23 cellular contexts compared by ENCODE assay signal in genomic region chr17:21279198-21279535, GRCh38. TPM values are rescaled to one million over a fixed set of nuclear protein-coding genes. Genes with fewer than 3 reads are reported as not detected.
DNase-seq lines count a peak whose midpoint lies in the region; ATAC-seq and TF ChIP-seq lines count a peak whose summit lies in the region.
"Had no signal": no experiment of that assay in that cellular context is flagged by ENCODE, and none has a peak within 500 bp of the region (broad histone marks: within the 10 kb centered on the region; RNA-seq: fewer than 3 reads in every experiment).

No MANE protein-coding gene starts in this region.

- intact Hi-C loops in activated CD4-positive, alpha-beta memory T cell treated with anti-CD3 and anti-CD28 coated beads for 36 hours (cut with micrococcal nuclease) = no loop called here
- intact Hi-C loops in CD4-positive, alpha-beta memory T cell (cut with micrococcal nuclease) = no loop called here
- intact Hi-C loops in spleen (cut with DNase I; ENCODE audit: low total_unique reads) = no loop called here

- DNase-seq in activated CD4-positive, alpha-beta memory T cell treated with anti-CD3 and anti-CD28 coated beads, Interleukin-2, amount 10 ng/mL, durations not matched to agents 7 days and 5 days = no peak
- DNase-seq in activated CD4-positive, alpha-beta memory T cell treated with anti-CD3 and anti-CD28 coated beads for 36 hours = no peak
- no peak for DNase-seq in CD4-positive, alpha-beta memory T cell
- no peak for DNase-seq in effector memory CD4-positive, alpha-beta T cell
- DNase-seq in spleen (no peak), DMS153 (lab: John Stamatoyannopoulos, UW) (no peak)
- DNase-seq: activated CD4-positive, alpha-beta T cell treated with anti-CD3 and anti-CD28 coated beads for 1 hour; caudate nucleus; esophagus squamous epithelium; left cardiac atrium; NCI-H1436 treated with DMSO at 0.1 percent for 48 hours; NCI-H446; occipital lobe had no signal

- H3K36me3 Mint-ChIP-seq in activated CD4-positive, alpha-beta memory T cell treated with anti-CD3 and anti-CD28 coated beads, Interleukin-2, amount 10 ng/mL, durations not matched to agents 7 days and 5 days (ENCODE audit: low read depth) = no peaks in the 10 kb centered on the region
- no peaks in the 10 kb centered on the region for H3K36me3 Mint-ChIP-seq in activated CD4-positive, alpha-beta memory T cell treated with anti-CD3 and anti-CD28 coated beads for 36 hours
- no peaks in the 10 kb centered on the region for H3K36me3 Mint-ChIP-seq in CD4-positive, alpha-beta memory T cell
- H3K36me3 Mint-ChIP-seq: activated naive CD4-positive, alpha-beta T cell treated with anti-CD3 and anti-CD28 coated beads, Interleukin-2, amount 50 U/mL, for 24 hours had no signal

- H3K27ac ChIP-seq in CD4-positive, alpha-beta memory T cell (ENCODE audit: low read depth, low read length) = peak overlapping the region; percentile 59
- peak overlapping the region; percentile 61 for H3K27ac ChIP-seq in effector memory CD4-positive, alpha-beta T cell (ENCODE audit: insufficient read depth, low read length, poor library complexity, severe bottlenecking)
- peak overlapping the region in 7 of 8 donors; percentile 54 to 90 (median 84) for H3K27ac ChIP-seq in spleen
- H3K27ac ChIP-seq: hepatocyte, SK-N-MC had no signal

- H3K27ac Mint-ChIP-seq in activated CD4-positive, alpha-beta memory T cell treated with anti-CD3 and anti-CD28 coated beads, Interleukin-2, amount 10 ng/mL, durations not matched to agents 7 days and 5 days = peak overlapping the region; percentile 74
- no peak overlapping the region for H3K27ac Mint-ChIP-seq in activated CD4-positive, alpha-beta memory T cell treated with anti-CD3 and anti-CD28 coated beads for 36 hours
- H3K27ac Mint-ChIP-seq in CD4-positive, alpha-beta memory T cell = peak overlapping the region in 5 of 7 donors; percentile 80 to 98 (median 92)

- 72 to 84% (median 77%) methylated on average over 6 of the region's 6 CpGs for WGBS in spleen, 5 donors

- ATAC-seq in HG03571 (IDR thresholded peaks at IDR 0.05; ENCODE audit: unreplicated experiment) (no peak), HG03378 (IDR thresholded peaks at IDR 0.05; ENCODE audit: unreplicated experiment) (no peak)
- ATAC-seq: A549, HCT116, left cardiac atrium had no signal

- POLR2A ChIA-PET in activated CD4-positive, alpha-beta memory T cell treated with anti-CD3 and anti-CD28 coated beads, Interleukin-2, amount 10 ng/mL, durations not matched to agents 7 days and 5 days (lab: Charles Lee) = interaction anchor here (1.3 to 1.8 kb wide), 4 partner anchors 9 to 234 kb away, joined by 3 to 4 read pairs (median 3); no protein-coding TSS in a partner anchor
- POLR2A ChIA-PET in activated CD4-positive, alpha-beta memory T cell treated with anti-CD3 and anti-CD28 coated beads for 36 hours (lab: Charles Lee) = no interaction called here
- POLR2A ChIA-PET in CD4-positive, alpha-beta memory T cell (lab: Charles Lee; ENCODE audit: partially characterized antibody) = interaction anchor here (0.7 to 1.8 kb wide), 8 partner anchors 8 to 236 kb away, joined by 3 to 15 read pairs (median 4); partner anchors contain the start of genes DHRS7B, NATD1 and USP22

- H3K27me3 ChIP-seq in CD4-positive, alpha-beta memory T cell (ENCODE audit: insufficient read depth, low read length) = no peaks in the 10 kb centered on the region
- H3K27me3 ChIP-seq in effector memory CD4-positive, alpha-beta T cell (replicated peaks; ENCODE audit: control insufficient read depth, insufficient read depth, low read length, poor library complexity, severe bottlenecking) = no peaks in the 10 kb centered on the region
- H3K27me3 ChIP-seq in spleen (replicated peaks in 1 of 7) = no peaks in the 10 kb centered on the region
- H3K27me3 ChIP-seq: esophagus squamous epithelium, hepatocyte, tibial nerve had no signal

- TF ChIP-seq CTCF in spleen (IDR thresholded peaks at IDR 0.05 in 8 of 11, conservative IDR thresholded peaks at IDR 0.05 in 3 of 11) = no peak

- no peaks in the 10 kb centered on the region for H3K9me3 Mint-ChIP-seq in activated CD4-positive, alpha-beta memory T cell treated with anti-CD3 and anti-CD28 coated beads, Interleukin-2, amount 10 ng/mL, durations not matched to agents 7 days and 5 days
- no peaks in the 10 kb centered on the region for H3K9me3 Mint-ChIP-seq in activated CD4-positive, alpha-beta memory T cell treated with anti-CD3 and anti-CD28 coated beads for 36 hours
- H3K9me3 Mint-ChIP-seq in CD4-positive, alpha-beta memory T cell = no peaks in the 10 kb centered on the region
- H3K9me3 Mint-ChIP-seq: activated naive CD4-positive, alpha-beta T cell treated with anti-CD3 and anti-CD28 coated beads, Interleukin-2, amount 50 U/mL, for 24 hours; stimulated activated naive CD8-positive, alpha-beta T cell treated with anti-CD3 and anti-CD28 coated beads, Interleukin-15, Interleukin-2, amounts not matched to agents 100 ng/mL and 50 ng/mL, for 24 hours; T-helper 1 cell treated with Interleukin-12 subunit alpha and Interleukin-12 subunit beta and Interleukin-4 antibody, amounts not matched to agents 30 μg/mL and 1 μg/mL, for 36 hours had no signal

- H3K4me3 Mint-ChIP-seq in activated CD4-positive, alpha-beta memory T cell treated with anti-CD3 and anti-CD28 coated beads, Interleukin-2, amount 10 ng/mL, durations not matched to agents 7 days and 5 days = no peak overlapping the region
- H3K4me3 Mint-ChIP-seq in activated CD4-positive, alpha-beta memory T cell treated with anti-CD3 and anti-CD28 coated beads for 36 hours = no peak overlapping the region
- H3K4me3 Mint-ChIP-seq in CD4-positive, alpha-beta memory T cell = peak overlapping the region in 1 of 8 donors; percentile 77
- H3K4me3 Mint-ChIP-seq: stimulated activated naive CD8-positive, alpha-beta T cell treated with anti-CD3 and anti-CD28 coated beads, Interleukin-15, Interleukin-2, amounts not matched to agents 100 ng/mL and 50 ng/mL, for 24 hours had no signal

- CTCF ChIA-PET in activated CD4-positive, alpha-beta memory T cell treated with anti-CD3 and anti-CD28 coated beads, Interleukin-2, amount 10 ng/mL, durations not matched to agents 7 days and 5 days (lab: Charles Lee) = interaction anchor here (1.0 to 5.6 kb wide), 7 partner anchors 9 to 233 kb away, joined by 3 to 34 read pairs (median 5); no protein-coding TSS in a partner anchor
- CTCF ChIA-PET in activated CD4-positive, alpha-beta memory T cell treated with anti-CD3 and anti-CD28 coated beads for 36 hours (lab: Charles Lee) = interaction anchor here (0.9 to 4.3 kb wide), 16 partner anchors 9 to 237 kb away, joined by 3 to 30 read pairs (median 6); partner anchors contain the start of genes DHRS7B, NATD1 and USP22
- CTCF ChIA-PET in CD4-positive, alpha-beta memory T cell (lab: Charles Lee; ENCODE audit: partially characterized antibody) = interaction anchor here (1.2 to 8.2 kb wide), 15 partner anchors 8 to 245 kb away, joined by 3 to 87 read pairs (median 13); partner anchors contain the start of genes NATD1 and TMEM11

- H3K36me3 ChIP-seq in CD4-positive, alpha-beta memory T cell (ENCODE audit: insufficient read depth, low read length) = no peaks in the 10 kb centered on the region
- no peaks in the 10 kb centered on the region for H3K36me3 ChIP-seq in effector memory CD4-positive, alpha-beta T cell (ENCODE audit: control insufficient read depth, insufficient read depth, low read length)
- H3K36me3 ChIP-seq in spleen = no peaks in the 10 kb centered on the region
- H3K36me3 ChIP-seq: esophagus squamous epithelium, tibial nerve had no signal

- no peak overlapping the region for H3K4me3 ChIP-seq in CD4-positive, alpha-beta memory T cell (ENCODE audit: low read length in 2 of 2)
- no peak overlapping the region for H3K4me3 ChIP-seq in effector memory CD4-positive, alpha-beta T cell (ENCODE audit: insufficient read depth, low read depth, low read length, poor library complexity, severe bottlenecking)
- H3K4me3 ChIP-seq in spleen = peak overlapping the region in 1 of 8 donors; percentile 38
- H3K4me3 ChIP-seq: A549, esophagus squamous epithelium, hepatocyte, SK-N-MC, tibial nerve had no signal

- peaks cover 61% of the 10 kb centered on the region for H3K4me1 ChIP-seq in CD4-positive, alpha-beta memory T cell (ENCODE audit: insufficient read depth, low read length)
- H3K4me1 ChIP-seq in effector memory CD4-positive, alpha-beta T cell (ENCODE audit: control insufficient read depth, insufficient read depth, low read length, poor library complexity, severe bottlenecking) = peaks cover 43% of the 10 kb centered on the region
- peaks cover 15 to 96% (median 63%) of the 10 kb centered on the region in 6 donors for H3K4me1 ChIP-seq in spleen

- H3K4me1 Mint-ChIP-seq in activated CD4-positive, alpha-beta memory T cell treated with anti-CD3 and anti-CD28 coated beads, Interleukin-2, amount 10 ng/mL, durations not matched to agents 7 days and 5 days = peaks cover 52% of the 10 kb centered on the region
- H3K4me1 Mint-ChIP-seq in activated CD4-positive, alpha-beta memory T cell treated with anti-CD3 and anti-CD28 coated beads for 36 hours (ENCODE audit: low read depth) = peaks cover 59% of the 10 kb centered on the region
- peaks cover 36 to 65% (median 50%) of the 10 kb centered on the region in 4 donors for H3K4me1 Mint-ChIP-seq in CD4-positive, alpha-beta memory T cell

- no peaks in the 10 kb centered on the region for H3K9me3 ChIP-seq in CD4-positive, alpha-beta memory T cell (ENCODE audit: control insufficient read depth in 1 of 2, low read length in 2 of 2)
- H3K9me3 ChIP-seq in effector memory CD4-positive, alpha-beta T cell (ENCODE audit: control insufficient read depth, low read length) = no peaks in the 10 kb centered on the region
- no peaks in the 10 kb centered on the region for H3K9me3 ChIP-seq in spleen
- H3K9me3 ChIP-seq: A549, esophagus squamous epithelium, tibial nerve had no signal

- TF ChIP-seq POLR2A in spleen (IDR thresholded peaks at IDR 0.05) = no peak

- no peaks in the 10 kb centered on the region for H3K27me3 Mint-ChIP-seq in activated CD4-positive, alpha-beta memory T cell treated with anti-CD3 and anti-CD28 coated beads, Interleukin-2, amount 10 ng/mL, durations not matched to agents 7 days and 5 days
- no peaks in the 10 kb centered on the region for H3K27me3 Mint-ChIP-seq in activated CD4-positive, alpha-beta memory T cell treated with anti-CD3 and anti-CD28 coated beads for 36 hours
- H3K27me3 Mint-ChIP-seq in CD4-positive, alpha-beta memory T cell = no peaks in the 10 kb centered on the region
- H3K27me3 Mint-ChIP-seq: activated naive CD4-positive, alpha-beta T cell treated with anti-CD3 and anti-CD28 coated beads, Interleukin-2, amount 50 U/mL, for 24 hours; stimulated activated naive CD8-positive, alpha-beta T cell treated with anti-CD3 and anti-CD28 coated beads, Interleukin-15, Interleukin-2, amounts not matched to agents 100 ng/mL and 50 ng/mL, for 24 hours had no signal

RNA-seq across cellular contexts. Expression of gene MAP2K3, which starts 5.3 kb away (rescaled TPM):
- total RNA-seq in activated CD4-positive, alpha-beta memory T cell treated with anti-CD3 and anti-CD28 coated beads, Interleukin-2, amount 10 ng/mL, durations not matched to agents 7 days and 5 days = 10 to 100 TPM; 74.2 to 76.0 TPM
- total RNA-seq in activated CD4-positive, alpha-beta memory T cell treated with anti-CD3 and anti-CD28 coated beads for 36 hours = 100 to 1,000 TPM; 132 to 134 TPM
- total RNA-seq in CD4-positive, alpha-beta memory T cell = 10 to 100 TPM; 52.6 to 63.2 TPM
- polyA plus RNA-seq in CD4-positive, alpha-beta memory T cell = 10 to 100 TPM; 48.5 to 88.9 TPM
- 100 to 1,000 TPM in 2 of 7 donors, 10 to 100 TPM in 5; 44.3 to 121 (median 83.6) TPM for total RNA-seq in spleen
- polyA plus RNA-seq in spleen = 10 to 100 TPM; 31.7 to 54.6 (median 46.3) TPM

RNA-seq across cellular contexts. Expression of gene NATD1, which starts 26.0 kb away (rescaled TPM):
- 1 to 10 TPM; 7.2 to 8.3 TPM for total RNA-seq in activated CD4-positive, alpha-beta memory T cell treated with anti-CD3 and anti-CD28 coated beads, Interleukin-2, amount 10 ng/mL, durations not matched to agents 7 days and 5 days
- 1 to 10 TPM; 3.0 to 3.2 TPM for total RNA-seq in activated CD4-positive, alpha-beta memory T cell treated with anti-CD3 and anti-CD28 coated beads for 36 hours
- 10 to 100 TPM; 13.1 to 13.5 TPM for total RNA-seq in CD4-positive, alpha-beta memory T cell
- 1 to 10 TPM in 1 of 2 donors, under 1 TPM in 1; 0.32 to 2.3 TPM for polyA plus RNA-seq in CD4-positive, alpha-beta memory T cell
- 10 to 100 TPM in 6 of 7 donors, 1 to 10 TPM in 1; 9.4 to 31.0 (median 16.6) TPM for total RNA-seq in spleen
- 1 to 10 TPM; 1.3 to 5.9 (median 1.9) TPM for polyA plus RNA-seq in spleen
